ENCODE assay signal across 1 cellular context in the genomic region with DNA sequence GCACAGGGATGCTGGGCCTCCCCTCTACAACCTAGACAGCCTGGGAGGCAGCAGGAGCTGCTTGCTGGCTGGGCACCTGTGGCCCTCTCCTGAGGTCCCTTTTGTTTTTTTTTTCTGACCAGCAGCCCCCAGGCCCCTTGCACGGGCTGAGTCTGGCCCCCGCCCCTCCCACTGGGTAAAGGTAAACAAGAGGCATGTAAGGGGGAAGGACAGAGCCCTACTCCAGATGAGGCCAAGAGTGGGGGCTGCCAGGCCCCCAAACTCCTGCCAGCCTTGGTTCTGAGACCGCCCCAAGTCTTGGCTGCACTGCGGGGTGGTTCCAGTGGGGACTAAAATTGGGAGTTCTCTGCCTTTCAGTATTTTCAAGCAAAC.
TF ChIP-seq lines count a peak whose summit lies in the region.

No MANE protein-coding gene starts in this region.

TF ChIP-seq in GM23338, 12 proteins besides CTCF, POLR2A, EP300 and RAD21:
- TF ChIP-seq EZH2phosphoT487 (IDR thresholded peaks at IDR 0.05; ENCODE audit: unreplicated experiment) (no peak), EZH2 (IDR thresholded peaks at IDR 0.05; ENCODE audit: low read depth, unreplicated experiment) (no peak), ZNF331 (CRISPR knock-in tag; IDR thresholded peaks at IDR 0.05; ENCODE audit: low read depth) (no peak), POLR2AphosphoS5 (IDR thresholded peaks at IDR 0.05; ENCODE audit: low read depth) (no peak)
- TF ChIP-seq, protein P1, sequence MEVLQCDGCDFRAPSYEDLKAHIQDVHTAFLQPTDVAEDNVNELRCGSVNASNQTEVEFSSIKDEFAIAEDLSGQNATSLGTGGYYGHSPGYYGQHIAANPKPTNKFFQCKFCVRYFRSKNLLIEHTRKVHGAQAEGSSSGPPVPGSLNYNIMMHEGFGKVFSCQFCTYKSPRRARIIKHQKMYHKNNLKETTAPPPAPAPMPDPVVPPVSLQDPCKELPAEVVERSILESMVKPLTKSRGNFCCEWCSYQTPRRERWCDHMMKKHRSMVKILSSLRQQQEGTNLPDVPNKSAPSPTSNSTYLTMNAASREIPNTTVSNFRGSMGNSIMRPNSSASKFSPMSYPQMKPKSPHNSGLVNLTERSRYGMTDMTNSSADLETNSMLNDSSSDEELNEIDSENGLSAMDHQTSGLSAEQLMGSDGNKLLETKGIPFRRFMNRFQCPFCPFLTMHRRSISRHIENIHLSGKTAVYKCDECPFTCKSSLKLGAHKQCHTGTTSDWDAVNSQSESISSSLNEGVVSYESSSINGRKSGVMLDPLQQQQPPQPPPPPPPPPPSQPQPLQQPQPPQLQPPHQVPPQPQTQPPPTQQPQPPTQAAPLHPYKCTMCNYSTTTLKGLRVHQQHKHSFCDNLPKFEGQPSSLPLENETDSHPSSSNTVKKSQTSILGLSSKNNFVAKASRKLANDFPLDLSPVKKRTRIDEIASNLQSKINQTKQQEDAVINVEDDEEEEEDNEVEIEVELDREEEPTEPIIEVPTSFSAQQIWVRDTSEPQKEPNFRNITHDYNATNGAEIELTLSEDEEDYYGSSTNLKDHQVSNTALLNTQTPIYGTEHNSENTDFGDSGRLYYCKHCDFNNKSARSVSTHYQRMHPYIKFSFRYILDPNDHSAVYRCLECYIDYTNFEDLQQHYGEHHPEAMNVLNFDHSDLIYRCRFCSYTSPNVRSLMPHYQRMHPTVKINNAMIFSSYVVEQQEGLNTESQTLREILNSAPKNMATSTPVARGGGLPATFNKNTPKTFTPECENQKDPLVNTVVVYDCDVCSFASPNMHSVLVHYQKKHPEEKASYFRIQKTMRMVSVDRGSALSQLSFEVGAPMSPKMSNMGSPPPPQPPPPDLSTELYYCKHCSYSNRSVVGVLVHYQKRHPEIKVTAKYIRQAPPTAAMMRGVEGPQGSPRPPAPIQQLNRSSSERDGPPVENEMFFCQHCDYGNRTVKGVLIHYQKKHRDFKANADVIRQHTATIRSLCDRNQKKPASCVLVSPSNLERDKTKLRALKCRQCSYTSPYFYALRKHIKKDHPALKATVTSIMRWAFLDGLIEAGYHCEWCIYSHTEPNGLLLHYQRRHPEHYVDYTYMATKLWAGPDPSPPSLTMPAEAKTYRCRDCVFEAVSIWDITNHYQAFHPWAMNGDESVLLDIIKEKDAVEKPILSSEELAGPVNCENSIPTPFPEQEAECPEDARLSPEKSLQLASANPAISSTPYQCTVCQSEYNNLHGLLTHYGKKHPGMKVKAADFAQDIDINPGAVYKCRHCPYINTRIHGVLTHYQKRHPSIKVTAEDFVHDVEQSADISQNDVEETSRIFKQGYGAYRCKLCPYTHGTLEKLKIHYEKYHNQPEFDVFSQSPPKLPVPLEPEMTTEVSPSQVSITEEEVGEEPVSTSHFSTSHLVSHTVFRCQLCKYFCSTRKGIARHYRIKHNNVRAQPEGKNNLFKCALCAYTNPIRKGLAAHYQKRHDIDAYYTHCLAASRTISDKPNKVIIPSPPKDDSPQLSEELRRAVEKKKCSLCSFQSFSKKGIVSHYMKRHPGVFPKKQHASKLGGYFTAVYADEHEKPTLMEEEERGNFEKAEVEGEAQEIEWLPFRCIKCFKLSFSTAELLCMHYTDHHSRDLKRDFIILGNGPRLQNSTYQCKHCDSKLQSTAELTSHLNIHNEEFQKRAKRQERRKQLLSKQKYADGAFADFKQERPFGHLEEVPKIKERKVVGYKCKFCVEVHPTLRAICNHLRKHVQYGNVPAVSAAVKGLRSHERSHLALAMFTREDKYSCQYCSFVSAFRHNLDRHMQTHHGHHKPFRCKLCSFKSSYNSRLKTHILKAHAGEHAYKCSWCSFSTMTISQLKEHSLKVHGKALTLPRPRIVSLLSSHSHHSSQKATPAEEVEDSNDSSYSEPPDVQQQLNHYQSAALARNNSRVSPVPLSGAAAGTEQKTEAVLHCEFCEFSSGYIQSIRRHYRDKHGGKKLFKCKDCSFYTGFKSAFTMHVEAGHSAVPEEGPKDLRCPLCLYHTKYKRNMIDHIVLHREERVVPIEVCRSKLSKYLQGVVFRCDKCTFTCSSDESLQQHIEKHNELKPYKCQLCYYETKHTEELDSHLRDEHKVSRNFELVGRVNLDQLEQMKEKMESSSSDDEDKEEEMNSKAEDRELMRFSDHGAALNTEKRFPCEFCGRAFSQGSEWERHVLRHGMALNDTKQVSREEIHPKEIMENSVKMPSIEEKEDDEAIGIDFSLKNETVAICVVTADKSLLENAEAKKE (CRISPR knock-in tag; IDR thresholded peaks at IDR 0.05), result no peak
- TF ChIP-seq, protein P2, sequence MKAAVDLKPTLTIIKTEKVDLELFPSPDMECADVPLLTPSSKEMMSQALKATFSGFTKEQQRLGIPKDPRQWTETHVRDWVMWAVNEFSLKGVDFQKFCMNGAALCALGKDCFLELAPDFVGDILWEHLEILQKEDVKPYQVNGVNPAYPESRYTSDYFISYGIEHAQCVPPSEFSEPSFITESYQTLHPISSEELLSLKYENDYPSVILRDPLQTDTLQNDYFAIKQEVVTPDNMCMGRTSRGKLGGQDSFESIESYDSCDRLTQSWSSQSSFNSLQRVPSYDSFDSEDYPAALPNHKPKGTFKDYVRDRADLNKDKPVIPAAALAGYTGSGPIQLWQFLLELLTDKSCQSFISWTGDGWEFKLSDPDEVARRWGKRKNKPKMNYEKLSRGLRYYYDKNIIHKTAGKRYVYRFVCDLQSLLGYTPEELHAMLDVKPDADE (IDR thresholded peaks at IDR 0.05), result no peak
TF ChIP-seq in GM23338: peak in this region for 0.
